Comparison of ENCODE assay signal across 17 cellular contexts in the genomic region with DNA sequence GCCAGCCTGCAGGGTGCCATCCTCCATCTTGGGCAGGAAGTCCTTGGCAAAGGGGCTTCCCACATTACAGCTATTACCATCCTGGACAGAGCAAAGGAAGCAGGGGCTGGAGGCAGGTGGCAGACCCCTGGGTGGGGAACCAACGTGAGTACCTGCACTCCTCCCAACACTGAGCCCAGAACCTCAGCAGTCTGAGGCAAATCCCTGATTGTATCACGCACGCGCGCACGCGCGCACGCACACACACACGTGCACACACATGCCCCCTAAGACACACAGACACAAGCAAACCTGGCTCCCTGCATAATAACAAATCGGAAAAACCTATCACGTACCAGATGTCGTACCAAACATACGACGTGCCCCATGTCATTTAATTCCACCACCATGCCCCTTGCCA.
"Had no signal": no experiment of that assay in that cellular context is flagged by ENCODE, and none has a peak within 500 bp of the region (broad histone marks: within the 10 kb centered on the region; RNA-seq: fewer than 3 reads in every experiment).

No MANE protein-coding gene starts in this region.

- H3K4me3 ChIP-seq: cardiac muscle cell, colonic mucosa, heart right ventricle, left ventricle myocardium inferior, tibial artery had no signal

- H3K4me1 ChIP-seq: colonic mucosa, left ventricle myocardium inferior, parathyroid adenoma, tibial artery had no signal

- ATAC-seq: activated CD4-positive, CD25-positive, alpha-beta regulatory T cell treated with anti-CD3 and anti-CD28 coated beads, Interleukin-2, amount 50 U/mL, for 24 hours; heart right ventricle had no signal

- H3K27me3 ChIP-seq: cardiac muscle cell, colonic mucosa, heart right ventricle, tibial artery had no signal

- H3K27ac ChIP-seq: cardiac muscle cell, colonic mucosa, heart right ventricle, left ventricle myocardium inferior, parathyroid adenoma, tibial artery had no signal

- H3K4me1 Mint-ChIP-seq: neural crest cell had no signal

- H3K9me3 ChIP-seq: colonic mucosa, heart right ventricle, left ventricle myocardium inferior, tibial artery had no signal

- H3K9me3 Mint-ChIP-seq: neural crest cell; T-helper 2 cell treated with Interferon-gamma antibody and Interleukin-4, amounts not matched to agents 5 μg/mL and 100 μg/mL, for 36 hours had no signal

- H3K27ac Mint-ChIP-seq: T-helper 2 cell treated with Interferon-gamma antibody and Interleukin-4, amounts not matched to agents 5 μg/mL and 100 μg/mL, for 36 hours had no signal

- H3K4me3 Mint-ChIP-seq: T-helper 2 cell treated with Interferon-gamma antibody and Interleukin-4, amounts not matched to agents 5 μg/mL and 100 μg/mL, for 36 hours had no signal

- DNase-seq: activated CD4-positive, alpha-beta T cell treated with anti-CD3 and anti-CD28 coated beads, Interleukin-2, amount 50 U/mL, for 4 hours; activated CD8-positive, alpha-beta memory T cell treated with anti-CD3 and anti-CD28 coated beads, Interleukin-2, amount 50 U/mL, for 48 hours; activated effector memory CD4-positive, alpha-beta T cell treated with Interleukin-2 at 50 U/mL for 16 hours; colonic mucosa; effector CD4-positive, alpha-beta T cell; foreskin melanocyte; heart right ventricle; kidney; left ventricle myocardium inferior; mesenchymal stem cell; small intestine had no signal
